26 cellular contexts compared by ENCODE assay signal in the genomic region with DNA sequence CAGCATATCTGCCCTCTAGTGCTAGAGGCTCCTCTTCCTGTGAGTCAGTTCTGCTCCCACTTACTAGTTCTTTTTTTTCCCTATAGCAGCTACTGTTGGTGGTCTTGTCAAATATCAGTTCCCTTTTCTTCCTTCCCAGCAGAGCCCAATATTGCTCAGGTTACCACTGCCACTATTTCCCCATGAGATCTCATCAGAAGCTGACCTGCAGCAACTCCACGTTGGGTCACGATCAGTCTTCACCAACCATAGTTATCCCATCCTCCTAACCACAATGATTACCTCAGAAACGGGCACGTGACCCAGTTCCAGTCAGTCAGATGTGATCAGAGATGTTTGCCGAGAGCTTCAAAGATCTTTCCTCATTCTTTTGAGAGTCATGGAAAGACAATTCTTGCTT.
A peak's percentile ranks its signal among the peaks of the same experiment; 100 is the strongest.
DNase-seq lines count a peak whose midpoint lies in the region; ATAC-seq and TF ChIP-seq lines count a peak whose summit lies in the region.
"Had no signal": no experiment of that assay in that cellular context is flagged by ENCODE, and none has a peak within 500 bp of the region (broad histone marks: within the 10 kb centered on the region; RNA-seq: fewer than 3 reads in every experiment).

No MANE protein-coding gene starts in this region.

- H3K9me3 Mint-ChIP-seq in memory B cell: no peaks in the 10 kb centered on the region
- H3K9me3 Mint-ChIP-seq: activated CD4-positive, alpha-beta memory T cell treated with anti-CD3 and anti-CD28 coated beads, Interleukin-2, amount 10 ng/mL, durations not matched to agents 7 days and 5 days; dendritic cell treated with granulocyte-macrophage colony-stimulating factor and Interleukin-4, amounts not matched to agents 40 ng/mL and 50 ng/mL, for 4 days; neural progenitor cell; T-helper 2 cell treated with Interferon-gamma antibody and Interleukin-4, amounts not matched to agents 5 μg/mL and 100 μg/mL, for 36 hours had no signal

- peaks cover 6% of the 10 kb centered on the region for H3K27me3 Mint-ChIP-seq in memory B cell

- H3K36me3 Mint-ChIP-seq in memory B cell: no peaks in the 10 kb centered on the region
- H3K36me3 Mint-ChIP-seq: neural progenitor cell had no signal

- peak overlapping the region; percentile 5 for H3K4me3 Mint-ChIP-seq in memory B cell
- H3K4me3 Mint-ChIP-seq: activated CD4-positive, alpha-beta memory T cell treated with anti-CD3 and anti-CD28 coated beads, Interleukin-2, amount 10 ng/mL, durations not matched to agents 7 days and 5 days; dendritic cell treated with granulocyte-macrophage colony-stimulating factor and Interleukin-4, amounts not matched to agents 40 ng/mL and 50 ng/mL, for 4 days; neural progenitor cell had no signal

- peaks cover 0 to 8% (median 0%) of the 10 kb centered on the region in 11 experiments; a peak in 1 of 22 replicates for H3K27me3 ChIP-seq in BLaER1 treated with 17β-estradiol and CSF1 and Interleukin-3, amounts not matched to agents 10 nM and 100 nM
- H3K27me3 ChIP-seq in OCI-LY3 (ENCODE audit: low read depth, low read length): 0 out of 2 replicates have a peak, but pooled peaks cover 4% of the 10 kb centered on the region
- H3K27me3 ChIP-seq: cardiac muscle cell, heart right ventricle, Peyer's patch had no signal

- in situ Hi-C loops in KBM-7 (cut with MboI; ENCODE audit: low pct_unique_long_range_greater_than_20kb, low sequenced_read_pairs): no loop called here

- H3K27ac ChIP-seq in BLaER1 treated with 17β-estradiol and CSF1 and Interleukin-3, amounts not matched to agents 10 nM and 100 nM: peak overlapping the region in 8 of 11 experiments; percentile 41 to 74 (median 57); a peak in 13 of 22 replicates
- H3K27ac ChIP-seq in OCI-LY3 (ENCODE audit: low read length): no peak overlapping the region
- H3K27ac ChIP-seq: A549, C4-2B, cardiac muscle cell, GM23248, heart right ventricle, neural progenitor cell, Peyer's patch, skin epidermis had no signal

- ATAC-seq in memory B cell (ENCODE audit: low read depth) (peak; percentile 32), GM21717 (IDR thresholded peaks at IDR 0.05; ENCODE audit: unreplicated experiment) (no peak)
- ATAC-seq: A549, heart right ventricle, left ventricle myocardium superior had no signal

- no peak overlapping the region for H2AFZ ChIP-seq in OCI-LY3 (ENCODE audit: low read depth, low read length)
- H2AFZ ChIP-seq: GM23248, neural progenitor cell had no signal

- DNase-seq in KBM-7: peak; percentile 59
- DNase-seq in memory B cell (ENCODE audit: low spot score in 2 of 2): no peak
- no peak for DNase-seq in NCI-H187 treated with DMSO at 0.1 percent for 48 hours (lab: John Stamatoyannopoulos, UW)
- DNase-seq in NCI-H1048 (lab: John Stamatoyannopoulos, UW): no peak
- DNase-seq in SW 1271 (lab: John Stamatoyannopoulos, UW): no peak
- DNase-seq: activated CD4-positive, alpha-beta memory T cell treated with anti-CD3 and anti-CD28 coated beads, Interleukin-2, amount 10 ng/mL, durations not matched to agents 7 days and 5 days; activated CD4-positive, CD25-positive, alpha-beta regulatory T cell; amniotic stem cell; GM23248; heart right ventricle; left ventricle myocardium superior; NCI-H1436 treated with DMSO at 0.1 percent for 48 hours; NCI-H2171 treated with DMSO at 0.1 percent for 48 hours; NCI-H748 treated with DMSO at 0.1 percent for 48 hours; Peyer's patch; stimulated activated CD4-positive, alpha-beta T cell treated with anti-CD3 and anti-CD28 coated beads, Interleukin-4, amount 100 ng/mL, for 24 hours had no signal

- H3K4me3 ChIP-seq in BLaER1 treated with 17β-estradiol and CSF1 and Interleukin-3, amounts not matched to agents 10 nM and 100 nM: no peak overlapping the region
- H3K4me3 ChIP-seq in OCI-LY3 (ENCODE audit: low read length): peak overlapping the region; percentile 37
- H3K4me3 ChIP-seq: A549, cardiac muscle cell, GM23248, heart right ventricle, neural progenitor cell, Peyer's patch, skin epidermis had no signal

- peaks cover 31 to 84% (median 62%) of the 10 kb centered on the region in 10 experiments for H3K4me1 ChIP-seq in BLaER1 treated with 17β-estradiol and CSF1 and Interleukin-3, amounts not matched to agents 10 nM and 100 nM
- peaks cover 22% of the 10 kb centered on the region for H3K4me1 ChIP-seq in OCI-LY3 (ENCODE audit: low read length)
- H3K4me1 ChIP-seq: A549, Peyer's patch had no signal

- H3K4me2 ChIP-seq in BLaER1 treated with 17β-estradiol and CSF1 and Interleukin-3, amounts not matched to agents 10 nM and 100 nM: peak overlapping the region; percentile 71 to 94 (median 90)
- peak overlapping the region; percentile 61 for H3K4me2 ChIP-seq in OCI-LY3 (ENCODE audit: low read length)
- H3K4me2 ChIP-seq: A549, neural progenitor cell had no signal

- peak; percentile 29; the same call in 1 of the 2 replicates for TF ChIP-seq CTCF in OCI-LY3 (IDR thresholded peaks at IDR 0.05; ENCODE audit: low read depth, low read length)

- peaks cover 0 to 7% (median 0%) of the 10 kb centered on the region in 11 experiments; a peak in 4 of 22 replicates for H4K20me1 ChIP-seq in BLaER1 treated with 17β-estradiol and CSF1 and Interleukin-3, amounts not matched to agents 10 nM and 100 nM
- H4K20me1 ChIP-seq in OCI-LY3 (ENCODE audit: insufficient read depth, low read length): no peaks in the 10 kb centered on the region

- peaks cover 22% of the 10 kb centered on the region for H3K4me1 Mint-ChIP-seq in memory B cell

- H3K9me3 ChIP-seq in BLaER1 treated with 17β-estradiol and CSF1 and Interleukin-3, amounts not matched to agents 10 nM and 100 nM (replicated peaks in 1 of 11): peaks cover 0 to 18% (median 15%) of the 10 kb centered on the region in 11 experiments; a peak in 19 of 22 replicates
- no peaks in the 10 kb centered on the region for H3K9me3 ChIP-seq in OCI-LY3 (ENCODE audit: insufficient read depth, low read length)
- H3K9me3 ChIP-seq: A549, heart right ventricle, Peyer's patch had no signal

- H3K27ac Mint-ChIP-seq in memory B cell: no peak overlapping the region
- H3K27ac Mint-ChIP-seq: activated CD4-positive, alpha-beta memory T cell treated with anti-CD3 and anti-CD28 coated beads, Interleukin-2, amount 10 ng/mL, durations not matched to agents 7 days and 5 days; dendritic cell treated with granulocyte-macrophage colony-stimulating factor and Interleukin-4, amounts not matched to agents 40 ng/mL and 50 ng/mL, for 4 days; neural progenitor cell; T-helper 2 cell treated with Interferon-gamma antibody and Interleukin-4, amounts not matched to agents 5 μg/mL and 100 μg/mL, for 36 hours had no signal

- no peaks in the 10 kb centered on the region for H3K36me3 ChIP-seq in BLaER1 treated with 17β-estradiol and CSF1 and Interleukin-3, amounts not matched to agents 10 nM and 100 nM
- no peaks in the 10 kb centered on the region for H3K36me3 ChIP-seq in OCI-LY3 (replicated peaks; ENCODE audit: low read depth, low read length)
- H3K36me3 ChIP-seq: cardiac muscle cell, heart right ventricle, neural progenitor cell, Peyer's patch had no signal

- no peaks in the 10 kb centered on the region for H3K79me2 ChIP-seq in OCI-LY3 (ENCODE audit: low read length)

- no peak overlapping the region for H3K9ac ChIP-seq in BLaER1 treated with 17β-estradiol and CSF1 and Interleukin-3, amounts not matched to agents 10 nM and 100 nM
- no peak overlapping the region for H3K9ac ChIP-seq in OCI-LY3 (ENCODE audit: low read length)
- H3K9ac ChIP-seq: GM23248, neural progenitor cell had no signal
